ENCODE assay signal across 32 cellular contexts in genomic region chr2:134109246-134109645, GRCh38.
"Had no signal": no experiment of that assay in that cellular context is flagged by ENCODE, and none has a peak within 500 bp of the region (broad histone marks: within the 10 kb centered on the region; RNA-seq: fewer than 3 reads in every experiment).

No MANE protein-coding gene starts in this region.

- H3K9ac ChIP-seq: KMS-11 had no signal

- H3K36me3 ChIP-seq: MG63 had no signal

- DNase-seq: Karpas-422, MG63, MM.1S, NCI-H1048, NCI-H1092, NCI-H1092 treated with DMSO at 0.1 percent for 48 hours, NCI-H1105, NCI-H1105 treated with DMSO at 0.1 percent for 48 hours, NCI-H1417, NCI-H1417 treated with DMSO at 0.1 percent for 48 hours, NCI-H1436, NCI-H1436 treated with DMSO at 0.1 percent for 48 hours, NCI-H146, NCI-H1694, NCI-H1694 treated with DMSO at 0.1 percent for 48 hours, NCI-H187, NCI-H187 treated with DMSO at 0.1 percent for 48 hours, NCI-H1930, NCI-H2029, NCI-H2029 treated with DMSO at 0.1 percent for 48 hours, NCI-H2081, NCI-H2081 treated with DMSO at 0.1 percent for 48 hours, NCI-H2107, NCI-H2171, NCI-H2171 treated with DMSO at 0.1 percent for 48 hours, NCI-H2227 treated with DMSO at 0.1 percent for 48 hours, NCI-H226, NCI-H345, NCI-H446, NCI-H446 treated with DMSO at 0.1 percent for 48 hours, NCI-H510A had no signal

- H3K4me2 ChIP-seq: KMS-11 had no signal

- H3K4me3 ChIP-seq: MG63 had no signal

- H3K27ac ChIP-seq: KMS-11 had no signal

- H3K27me3 ChIP-seq: MG63 had no signal
